ENCODE assay signal across 21 cellular contexts in genomic region chr11:18111005-18111404, GRCh38. TPM values are rescaled to one million over a fixed set of nuclear protein-coding genes. Genes with fewer than 3 reads are reported as not detected.
"Had no signal": no experiment of that assay in that cellular context is flagged by ENCODE, and none has a peak within 500 bp of the region (broad histone marks: within the 10 kb centered on the region; RNA-seq: fewer than 3 reads in every experiment).

No MANE protein-coding gene starts in this region.

- FAIRE-seq: bronchial epithelial cell, frontal cortex had no signal

- ATAC-seq: left lobe of liver; stimulated activated naive CD8-positive, alpha-beta T cell treated with anti-CD3 and anti-CD28 coated beads, Interleukin-15, amount 100 ng/mL, for 72 hours; T-cell had no signal

- H3K27ac ChIP-seq: right atrium auricular region, testis, upper lobe of left lung had no signal

- H3K4me1 ChIP-seq: testis had no signal

- H3K27me3 ChIP-seq: right atrium auricular region, testis, upper lobe of left lung had no signal

- H3K4me3 ChIP-seq: right atrium auricular region, smooth muscle cell, testis, upper lobe of left lung had no signal

- H3K36me3 ChIP-seq: right atrium auricular region, upper lobe of left lung had no signal

- H3K4me2 ChIP-seq: smooth muscle cell had no signal

- H3K4me3 Mint-ChIP-seq: dendritic cell treated with granulocyte-macrophage colony-stimulating factor and Interleukin-4, amounts not matched to agents 40 ng/mL and 50 ng/mL, for 4 days; nephron progenitor cell; stimulated activated naive CD8-positive, alpha-beta T cell treated with anti-CD3 and anti-CD28 coated beads, Interleukin-15, amount 100 ng/mL, for 72 hours; T-cell had no signal

- H3K9me3 Mint-ChIP-seq: dendritic cell treated with granulocyte-macrophage colony-stimulating factor and Interleukin-4, amounts not matched to agents 40 ng/mL and 50 ng/mL, for 4 days; nephron progenitor cell; stimulated activated naive CD8-positive, alpha-beta T cell treated with anti-CD3 and anti-CD28 coated beads, Interleukin-15, amount 100 ng/mL, for 72 hours; T-cell had no signal

- H3K36me3 Mint-ChIP-seq: T-cell had no signal

- H3K9me3 ChIP-seq: right atrium auricular region, testis, upper lobe of left lung had no signal

- DNase-seq: activated CD4-positive, alpha-beta T cell treated with anti-CD3 and anti-CD28 coated beads, Interleukin-2, amount 50 U/mL, for 4 hours; activated CD4-positive, CD25-positive, alpha-beta regulatory T cell treated with anti-CD3 and anti-CD28 coated beads, Interleukin-2, amount 50 U/mL, for 72 hours; activated naive CD4-positive, alpha-beta T cell; activated T-cell treated with anti-CD3 and anti-CD28 coated beads for 4 hours; aorta; effector memory CD4-positive, alpha-beta T cell; head of caudate nucleus; nephron progenitor cell; stimulated activated naive CD8-positive, alpha-beta T cell treated with anti-CD3 and anti-CD28 coated beads, Interleukin-15, amount 100 ng/mL, for 72 hours; T-cell; testis; upper lobe of left lung had no signal

- H3K27ac Mint-ChIP-seq: dendritic cell treated with granulocyte-macrophage colony-stimulating factor and Interleukin-4, amounts not matched to agents 40 ng/mL and 50 ng/mL, for 4 days; nephron progenitor cell; progenitor cell of endocrine pancreas had no signal

- H3K4me1 Mint-ChIP-seq: nephron progenitor cell had no signal

RNA-seq across cellular contexts. Expression of gene MRGPRX3, which starts 21.4 kb away (rescaled TPM):
- total RNA-seq: aorta, bronchial epithelial cell, cerebellum, frontal cortex, left lobe of liver, omental fat pad, progenitor cell of endocrine pancreas, right atrium auricular region, smooth muscle cell, T-cell, testis, upper lobe of left lung had no signal
- polyA plus RNA-seq: aorta, smooth muscle cell had no signal
